In the genomic region with DNA sequence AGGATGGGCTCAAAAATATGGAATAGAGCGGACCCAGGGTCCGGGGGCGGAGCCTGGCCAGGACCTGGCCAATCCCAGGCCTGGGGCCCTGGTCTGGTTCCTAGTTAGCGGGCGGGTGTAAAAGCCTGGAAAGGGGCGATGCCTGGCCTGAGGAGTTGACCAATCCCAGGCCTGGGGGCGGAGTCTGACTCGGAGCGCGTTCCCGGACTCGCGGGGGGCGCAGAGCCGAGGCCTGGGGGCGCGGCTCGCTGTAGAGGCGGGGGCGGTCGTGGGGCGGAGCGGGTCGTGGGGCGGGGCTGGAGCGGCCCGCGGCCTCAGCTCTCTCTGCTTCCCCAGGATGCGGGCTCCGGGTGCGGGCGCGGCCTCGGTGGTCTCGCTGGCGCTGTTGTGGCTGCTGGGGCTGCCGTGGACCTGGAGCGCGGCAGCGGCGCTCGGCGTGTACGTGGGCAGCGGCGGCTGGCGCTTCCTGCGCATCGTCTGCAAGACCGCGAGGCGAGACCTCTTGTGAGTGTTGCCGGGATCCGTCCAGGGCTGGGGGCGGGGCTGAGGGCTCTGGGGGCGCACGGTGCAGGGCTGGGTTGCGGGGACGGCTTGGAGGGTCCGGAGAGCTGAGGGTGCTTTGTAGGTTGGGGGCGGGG, we compare ENCODE assay signal across 8 cellular contexts. TPM values are rescaled to one million over a fixed set of nuclear protein-coding genes. Genes with fewer than 3 reads are reported as not detected.
DNase-seq lines count a peak whose midpoint lies in the region; ATAC-seq and TF ChIP-seq lines count a peak whose summit lies in the region.

Gene SLC27A1, plus strand, starts transcription at position 321 of the 638 bp plus-strand sequence. Its CDS starts 17 bp downstream, at position 338.

- H3K9me3 ChIP-seq in DND-41 (ENCODE audit: insufficient read depth, low read length, severe bottlenecking), result no peaks in the 10 kb centered on the region

- H3K4me3 ChIP-seq in DND-41 (ENCODE audit: low read depth in 1 of 2, low read length in 2 of 2), result peak within 1 kb of the TSS; percentile 31 to 78; a peak in 3 of 4 replicates

- TF ChIP-seq CTCF in DND-41 (IDR thresholded peaks at IDR 0.05; ENCODE audit: borderline replicate concordance, extremely low read depth, low read length, poor library complexity, severe bottlenecking) (peak; percentile 9), nephron (IDR thresholded peaks at IDR 0.05; ENCODE audit: unreplicated experiment in 3 of 3) (no peak)

- peak within 1 kb of the TSS; percentile 90 for H2AFZ ChIP-seq in DND-41 (ENCODE audit: low read depth, low read length)

- H3K4me2 ChIP-seq in DND-41 (ENCODE audit: insufficient read depth, low read length), result peak within 1 kb of the TSS; percentile 98

- no peaks in the 10 kb centered on the region for H3K9me3 Mint-ChIP-seq in nephron

- H3K27me3 ChIP-seq in DND-41 (ENCODE audit: insufficient read depth, low read length, poor library complexity), result no peaks in the 10 kb centered on the region

- H3K9ac ChIP-seq in DND-41 (ENCODE audit: low read depth, low read length), result peak within 1 kb of the TSS; percentile 66

- peak within 1 kb of the TSS; percentile 61 for H3K27ac ChIP-seq in DND-41 (ENCODE audit: low read length)

- H3K4me1 Mint-ChIP-seq in nephron, result peaks cover 26% of the 10 kb centered on the region

- H3K27me3 Mint-ChIP-seq in nephron (ENCODE audit: low read depth), result peaks cover 8% of the 10 kb centered on the region

- peak; percentile 95 for DNase-seq in DND-41
- DNase-seq in LHCN-M2 (ENCODE audit: low read depth), result peak; percentile 98
- peak; percentile 94 for DNase-seq in RPMI8226
- DNase-seq in activated gamma-delta T cell treated with Interleukin-2 at 50 U/mL for 16 hours, result peak; percentile 87
- peak; percentile 98 for DNase-seq in fibroblast of the conjunctiva (ENCODE audit: low read depth)
- peak; percentile 89 for DNase-seq in stimulated activated naive CD4-positive, alpha-beta T cell treated with Interleukin-2 at 50 U/mL for 16 hours (lab: John Stamatoyannopoulos, UW)

- no peaks in the 10 kb centered on the region for H4K20me1 ChIP-seq in DND-41 (ENCODE audit: insufficient read depth, low read length)

- peaks cover 24% of the 10 kb centered on the region for H3K4me1 ChIP-seq in DND-41 (ENCODE audit: insufficient read depth, low read length)

- peak within 1 kb of the TSS; percentile 91 to 95 (median 92) for H3K4me3 Mint-ChIP-seq in nephron

- H3K36me3 Mint-ChIP-seq in nephron (ENCODE audit: low read depth), result no peaks in the 10 kb centered on the region

- peak within 1 kb of the TSS; percentile 48 to 96 (median 94) for H3K27ac Mint-ChIP-seq in nephron

- peak; percentile 87 for ATAC-seq in DND-41 (ENCODE audit: insufficient read depth, low read depth)
- peak; percentile 72 for ATAC-seq in GM21825 (IDR thresholded peaks at IDR 0.05; ENCODE audit: unreplicated experiment)

- H3K79me2 ChIP-seq in DND-41 (ENCODE audit: insufficient read depth, low read length), result no peaks in the 10 kb centered on the region

- H3K36me3 ChIP-seq in DND-41 (ENCODE audit: insufficient read depth, low read length), result no peaks in the 10 kb centered on the region

RNA-seq across cellular contexts. Expression of gene SLC27A1, which starts in this region (rescaled TPM):
- total RNA-seq in LHCN-M2 (2014; rRNA removed), result 10.0 and 14.1 TPM in 2 replicates
- polyA plus RNA-seq in LHCN-M2 (2012), result 10.2 TPM

Comparison
In these comparisons a context has a peak if more than half of its experiments do, and no peak if none do; other contexts are left out.
1. Peak in every context shown above with its lines: DNase-seq, ATAC-seq, H3K4me3 ChIP-seq and H3K27ac ChIP-seq.